ENCODE assay signal across 18 cellular contexts in the genomic region with DNA sequence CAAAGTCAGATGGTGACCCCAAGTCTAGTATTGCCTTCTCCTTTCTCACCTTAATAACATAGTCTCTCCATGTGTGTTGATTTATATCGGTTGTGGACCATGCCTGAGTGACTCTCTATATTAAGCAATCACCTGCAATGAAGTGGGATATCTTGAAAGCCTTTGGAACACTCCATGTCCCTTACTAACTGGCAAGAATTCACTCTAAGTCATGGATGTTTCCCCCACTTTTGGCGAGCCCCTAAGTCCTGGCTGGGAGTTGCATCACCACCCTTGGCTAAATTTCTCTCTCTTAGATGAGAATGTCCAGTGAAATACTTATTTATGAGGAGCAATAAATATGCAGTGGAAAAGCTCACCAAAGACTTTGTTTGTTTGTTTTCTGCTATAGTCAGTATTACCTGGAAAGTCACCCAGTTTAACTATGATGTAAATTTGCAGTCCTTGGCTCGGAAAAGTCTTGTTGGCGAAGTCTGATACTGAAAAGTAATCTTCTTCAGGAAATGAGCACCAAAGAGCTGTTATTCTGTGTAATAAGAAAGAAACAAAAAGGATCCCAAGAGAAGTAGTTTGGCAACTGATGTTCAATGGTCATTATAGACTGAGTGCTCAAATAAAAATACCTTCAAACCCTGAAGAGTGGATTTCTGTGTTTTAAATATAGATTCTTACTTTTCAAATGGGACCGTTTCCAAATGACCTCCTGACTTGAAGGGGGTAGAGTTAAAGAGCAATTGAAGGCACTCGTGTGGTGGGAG.
DNase-seq lines count a peak whose midpoint lies in the region; ATAC-seq and TF ChIP-seq lines count a peak whose summit lies in the region.
"Had no signal": no experiment of that assay in that cellular context is flagged by ENCODE, and none has a peak within 500 bp of the region (broad histone marks: within the 10 kb centered on the region; RNA-seq: fewer than 3 reads in every experiment).

No MANE protein-coding gene starts in this region.

- H3K27ac ChIP-seq in gastroesophageal sphincter (no peak overlapping the region), lower lobe of right lung (no peak overlapping the region), gastrocnemius medialis (no peak overlapping the region), right lobe of liver (no peak overlapping the region)
- H3K27ac ChIP-seq: GM23248 had no signal

- no peaks in the 10 kb centered on the region for H3K9me3 ChIP-seq in gastroesophageal sphincter
- no peaks in the 10 kb centered on the region for H3K9me3 ChIP-seq in lower lobe of right lung
- H3K9me3 ChIP-seq in gastrocnemius medialis, result no peaks in the 10 kb centered on the region
- H3K9me3 ChIP-seq in right lobe of liver, result no peaks in the 10 kb centered on the region

- TF ChIP-seq POLR2A in gastroesophageal sphincter (IDR thresholded peaks at IDR 0.05), result no peak
- no peak for TF ChIP-seq POLR2A in gastrocnemius medialis (IDR thresholded peaks at IDR 0.05)
- TF ChIP-seq POLR2A in right lobe of liver (IDR thresholded peaks at IDR 0.05), result no peak

- intact Hi-C loops in left ventricle myocardium superior (cut with micrococcal nuclease) (no loop called here), left cardiac atrium (cut with DNase I) (no loop called here), lower lobe of right lung (cut with DNase I) (no loop called here), gastrocnemius medialis (cut with DNase I; ENCODE audit: low total_unique reads) (no loop called here), right lobe of liver (cut with DNase I) (no loop called here)

- H3K27me3 ChIP-seq in gastroesophageal sphincter, result no peaks in the 10 kb centered on the region
- H3K27me3 ChIP-seq in lower lobe of right lung (ENCODE audit: low read depth), result no peaks in the 10 kb centered on the region
- H3K27me3 ChIP-seq in gastrocnemius medialis, result no peaks in the 10 kb centered on the region
- H3K27me3 ChIP-seq in right lobe of liver, result no peaks in the 10 kb centered on the region

- H3K4me1 ChIP-seq in gastroesophageal sphincter (no peaks in the 10 kb centered on the region), lower lobe of right lung (no peaks in the 10 kb centered on the region), gastrocnemius medialis (peaks cover 0 to 11% of the 10 kb centered on the region in 2 donors), right lobe of liver (no peaks in the 10 kb centered on the region)

- no peak for TF ChIP-seq CTCF in gastroesophageal sphincter (IDR thresholded peaks at IDR 0.05)
- TF ChIP-seq CTCF in lower lobe of right lung (IDR thresholded peaks at IDR 0.05), result no peak
- no peak for TF ChIP-seq CTCF in gastrocnemius medialis (IDR thresholded peaks at IDR 0.05 in 4 of 5, conservative IDR thresholded peaks at IDR 0.05 in 1 of 5)
- no peak for TF ChIP-seq CTCF in right lobe of liver (IDR thresholded peaks at IDR 0.05)

- WGBS in gastroesophageal sphincter (ENCODE audit: low coverage in 1 of 2), 2 donors, result 40 to 76% methylated on average over 5 of the region's 6 CpGs
- whole genome bisulfite sequencing in right lobe of liver (ENCODE audit: insufficient coverage, low coverage, low lambda C conversion rate, missing lambda C conversion rate), result 44% methylated on average over 6 of the region's 6 CpGs

- in situ Hi-C loops in gastrocnemius medialis (cut with MboI; ENCODE audit: low sequenced_read_pairs in 4 of 4), result no loop called here

- H3K4me3 ChIP-seq in gastroesophageal sphincter (no peak overlapping the region), lower lobe of right lung (no peak overlapping the region), gastrocnemius medialis (no peak overlapping the region), right lobe of liver (no peak overlapping the region)
- H3K4me3 ChIP-seq: GM23248 had no signal

- ATAC-seq in left ventricle myocardium superior, result peak; percentile 38
- ATAC-seq in left cardiac atrium, result no peak
- ATAC-seq in gastroesophageal sphincter, result peak; percentile 71
- peak; percentile 29 to 40 for ATAC-seq in lower lobe of right lung
- ATAC-seq in gastrocnemius medialis, result peak; percentile 56 to 60
- ATAC-seq in GM18519 (IDR thresholded peaks at IDR 0.05; ENCODE audit: low FRiP score, unreplicated experiment), result no peak
- ATAC-seq in right lobe of liver, result no peak
- ATAC-seq: HCT116 had no signal

- no peak for DNase-seq in left ventricle myocardium superior
- no peak for DNase-seq in left cardiac atrium
- no peak for DNase-seq in lower lobe of right lung
- peak in 1 of 2 donors; percentile 36 for DNase-seq in gastrocnemius medialis
- no peak for DNase-seq in central memory CD4-positive, alpha-beta T cell
- DNase-seq in right lobe of liver, result no peak
- DNase-seq: C1 segment of cervical spinal cord; Calu3; CD4-positive, alpha-beta memory T cell; COR-L47; DMS53; DMS79 treated with DMSO at 0.1 percent for 48 hours; GF-D8; GM23248; H9 had no signal

- no peak for TF ChIP-seq EP300 in gastroesophageal sphincter (IDR thresholded peaks at IDR 0.05)

- no peaks in the 10 kb centered on the region for H3K36me3 ChIP-seq in gastroesophageal sphincter
- no peaks in the 10 kb centered on the region for H3K36me3 ChIP-seq in lower lobe of right lung
- no peaks in the 10 kb centered on the region for H3K36me3 ChIP-seq in gastrocnemius medialis
- no peaks in the 10 kb centered on the region for H3K36me3 ChIP-seq in right lobe of liver

Comparison
In these comparisons a context has a peak if more than half of its experiments do, and no peak if none do; other contexts are left out.
1. ATAC-seq: peak in left ventricle myocardium superior (single experiment), gastroesophageal sphincter (single experiment), lower lobe of right lung (2 of 2) and gastrocnemius medialis (2 of 2); none in left cardiac atrium (0 of 2), GM18519 (single experiment) and right lobe of liver (0 of 4).